In the genomic region with DNA sequence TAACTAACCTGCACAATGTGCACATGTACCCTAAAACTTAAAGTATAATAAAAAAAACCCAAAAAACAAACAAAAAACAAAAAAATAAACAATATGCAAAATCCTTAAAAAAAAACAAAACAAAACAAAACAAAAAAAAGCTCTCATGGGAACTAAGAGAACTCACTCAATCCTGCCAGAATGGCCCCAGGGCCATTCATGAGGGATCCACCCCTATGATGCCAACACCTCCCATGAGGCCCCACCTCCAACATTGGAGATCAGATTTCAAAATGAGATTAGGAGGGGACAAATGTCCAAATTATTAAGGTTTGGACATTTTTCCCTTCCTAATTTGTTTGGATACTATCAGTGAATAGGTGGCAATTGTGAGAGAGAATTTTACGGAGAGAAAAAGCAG, we compare ENCODE assay signal across 38 cellular contexts. TPM values are rescaled to one million over a fixed set of nuclear protein-coding genes. Genes with fewer than 3 reads are reported as not detected.
"Had no signal": no experiment of that assay in that cellular context is flagged by ENCODE, and none has a peak within 500 bp of the region (broad histone marks: within the 10 kb centered on the region; RNA-seq: fewer than 3 reads in every experiment).

No MANE protein-coding gene starts in this region.

- H3K4me3 ChIP-seq: adrenal gland, body of pancreas, cardiac muscle cell had no signal

- H3K36me3 ChIP-seq: adrenal gland, brain microvascular endothelial cell, cardiac muscle cell had no signal

- H3K27ac Mint-ChIP-seq: activated B cell treated with CpG ODN at 0.5 μM for 24 hours; activated CD4-positive, alpha-beta memory T cell treated with anti-CD3 and anti-CD28 coated beads for 36 hours; activated CD4-positive, alpha-beta T cell treated with anti-CD3 and anti-CD28 coated beads, Interleukin-2, amount 10 ng/mL, durations not matched to agents 24 days and 14 days; activated CD8-positive, alpha-beta T cell treated with anti-CD3 and anti-CD28 coated beads for 36 hours; activated naive CD4-positive, alpha-beta T cell treated with anti-CD3 and anti-CD28 coated beads for 36 hours; activated naive CD4-positive, alpha-beta T cell treated with anti-CD3 and anti-CD28 coated beads, Interleukin-2, amount 50 U/mL, for 72 hours; activated naive CD8-positive, alpha-beta T cell treated with anti-CD3 and anti-CD28 coated beads for 36 hours; activated T-cell treated with anti-CD3 and anti-CD28 coated beads, Interleukin-2, amount 50 U/mL, for 72 hours; activated T-helper 1 cell treated with anti-CD3 and anti-CD28 coated beads, Interleukin-12 subunit alpha, Interleukin-12 subunit beta, Interleukin-2, Interleukin-4 antibody, amounts not matched to agents 30 ng/mL and 10 ng/mL and 1 ng/mL, durations not matched to agents 14 hours and 24 hours and 36 hours; activated T-helper 17 cell treated with anti-CD3 and anti-CD28 coated beads, Interleukin-2, amount 50 U/mL, for 72 hours; T-helper 1 cell treated with Interleukin-12 subunit alpha and Interleukin-12 subunit beta and Interleukin-4 antibody, amounts not matched to agents 30 μg/mL and 1 μg/mL, for 36 hours; T-helper 2 cell treated with Interferon-gamma antibody and Interleukin-4, amounts not matched to agents 5 μg/mL and 100 μg/mL, for 36 hours had no signal

- ATAC-seq: activated CD8-positive, alpha-beta T cell treated with anti-CD3 and anti-CD28 coated beads for 36 hours; activated naive CD4-positive, alpha-beta T cell treated with anti-CD3 and anti-CD28 coated beads, Interleukin-2, amount 50 U/mL, for 72 hours; activated T-cell treated with anti-CD3 and anti-CD28 coated beads, Interleukin-2, amount 50 U/mL, for 4 hours; activated T-cell treated with anti-CD3 and anti-CD28 coated beads, Interleukin-2, amount 50 U/mL, for 72 hours; activated T-helper 17 cell treated with anti-CD3 and anti-CD28 coated beads, Interleukin-2, amount 50 U/mL, for 72 hours; body of pancreas had no signal

- H3K4me1 Mint-ChIP-seq: activated B cell treated with CpG ODN at 0.5 μM for 24 hours; activated CD4-positive, alpha-beta T cell treated with anti-CD3 and anti-CD28 coated beads, Interleukin-2, amount 10 ng/mL, durations not matched to agents 24 days and 14 days; activated naive CD8-positive, alpha-beta T cell treated with anti-CD3 and anti-CD28 coated beads for 36 hours had no signal

- DNase-seq: activated B cell treated with CpG ODN at 0.5 μM for 24 hours; activated CD4-positive, alpha-beta memory T cell treated with anti-CD3 and anti-CD28 coated beads for 36 hours; activated CD4-positive, alpha-beta T cell treated with anti-CD3 and anti-CD28 coated beads for 4 hours; activated CD4-positive, alpha-beta T cell treated with anti-CD3 and anti-CD28 coated beads, Interleukin-2, amount 10 ng/mL, durations not matched to agents 24 days and 14 days; activated CD4-positive, alpha-beta T cell treated with anti-CD3 and anti-CD28 coated beads, Interleukin-2, amount 50 U/mL, for 1 hour; activated CD4-positive, alpha-beta T cell treated with anti-CD3 and anti-CD28 coated beads, Interleukin-2, amount 50 U/mL, for 4 hours; activated CD4-positive, CD25-positive, alpha-beta regulatory T cell treated with anti-CD3 and anti-CD28 coated beads, Interleukin-2, amount 50 U/mL, for 72 hours; activated CD8-positive, alpha-beta memory T cell treated with anti-CD3 and anti-CD28 coated beads, Interleukin-2, amount 50 U/mL, for 4 hours; activated CD8-positive, alpha-beta T cell treated with anti-CD3 and anti-CD28 coated beads for 36 hours; activated effector memory CD4-positive, alpha-beta T cell treated with anti-CD3 and anti-CD28 coated beads, Interleukin-2, amount 50 U/mL, for 16 hours; activated gamma-delta T cell treated with Interleukin-2 at 50 U/mL for 16 hours; activated naive CD4-positive, alpha-beta T cell; activated naive CD4-positive, alpha-beta T cell treated with anti-CD3 and anti-CD28 coated beads for 36 hours; activated naive CD4-positive, alpha-beta T cell treated with anti-CD3 and anti-CD28 coated beads, Interleukin-2, amount 50 U/mL, for 16 hours; activated naive CD8-positive, alpha-beta T cell treated with anti-CD3 and anti-CD28 coated beads for 36 hours; activated T-cell treated with anti-CD3 and anti-CD28 coated beads for 4 hours; activated T-cell treated with anti-CD3 and anti-CD28 coated beads, Interleukin-2, amount 50 U/mL, for 1 hour; activated T-cell treated with anti-CD3 and anti-CD28 coated beads, Interleukin-2, amount 50 U/mL, for 4 hours; activated T-cell treated with anti-CD3 and anti-CD28 coated beads, Interleukin-2, amount 50 U/mL, for 72 hours; adrenal gland; amniotic stem cell; aorta; body of pancreas; brain microvascular endothelial cell; central memory CD4-positive, alpha-beta T cell; T-helper 1 cell; T-helper 2 cell; T-helper 9 cell had no signal

- H3K9me3 ChIP-seq: adrenal gland, body of pancreas had no signal

- H3K36me3 Mint-ChIP-seq: activated CD4-positive, alpha-beta memory T cell treated with anti-CD3 and anti-CD28 coated beads for 36 hours; activated naive CD4-positive, alpha-beta T cell treated with anti-CD3 and anti-CD28 coated beads, Interleukin-2, amount 50 U/mL, for 72 hours; activated naive CD8-positive, alpha-beta T cell treated with anti-CD3 and anti-CD28 coated beads for 36 hours had no signal

- H3K4me3 Mint-ChIP-seq: activated B cell treated with CpG ODN at 0.5 μM for 24 hours; activated CD4-positive, alpha-beta memory T cell treated with anti-CD3 and anti-CD28 coated beads for 36 hours; activated CD4-positive, alpha-beta T cell treated with anti-CD3 and anti-CD28 coated beads, Interleukin-2, amount 10 ng/mL, durations not matched to agents 24 days and 14 days; activated CD8-positive, alpha-beta T cell treated with anti-CD3 and anti-CD28 coated beads for 36 hours; activated naive CD4-positive, alpha-beta T cell treated with anti-CD3 and anti-CD28 coated beads for 36 hours; activated naive CD8-positive, alpha-beta T cell treated with anti-CD3 and anti-CD28 coated beads for 36 hours; activated T-cell treated with anti-CD3 and anti-CD28 coated beads, Interleukin-2, amount 50 U/mL, for 4 hours; activated T-cell treated with anti-CD3 and anti-CD28 coated beads, Interleukin-2, amount 50 U/mL, for 72 hours; activated T-helper 1 cell treated with anti-CD3 and anti-CD28 coated beads, Interleukin-12 subunit alpha, Interleukin-12 subunit beta, Interleukin-2, Interleukin-4 antibody, amounts not matched to agents 30 ng/mL and 10 ng/mL and 1 ng/mL, durations not matched to agents 14 hours and 24 hours and 36 hours; activated T-helper 17 cell treated with anti-CD3 and anti-CD28 coated beads, Interleukin-2, amount 50 U/mL, for 72 hours; T-helper 1 cell treated with Interleukin-12 subunit alpha and Interleukin-12 subunit beta and Interleukin-4 antibody, amounts not matched to agents 30 μg/mL and 1 μg/mL, for 36 hours; T-helper 2 cell treated with Interferon-gamma antibody and Interleukin-4, amounts not matched to agents 5 μg/mL and 100 μg/mL, for 36 hours had no signal

- H3K27me3 ChIP-seq: adrenal gland, body of pancreas, brain microvascular endothelial cell, cardiac muscle cell had no signal

- H3K27ac ChIP-seq: adrenal gland, body of pancreas, brain microvascular endothelial cell, cardiac muscle cell, VCaP had no signal

- H3K9me3 Mint-ChIP-seq: activated CD4-positive, alpha-beta memory T cell treated with anti-CD3 and anti-CD28 coated beads for 36 hours; activated CD4-positive, alpha-beta T cell treated with anti-CD3 and anti-CD28 coated beads, Interleukin-2, amount 10 ng/mL, durations not matched to agents 24 days and 14 days; activated CD8-positive, alpha-beta T cell treated with anti-CD3 and anti-CD28 coated beads for 36 hours; activated naive CD4-positive, alpha-beta T cell treated with anti-CD3 and anti-CD28 coated beads for 36 hours; activated naive CD4-positive, alpha-beta T cell treated with anti-CD3 and anti-CD28 coated beads, Interleukin-2, amount 50 U/mL, for 72 hours; activated T-cell treated with anti-CD3 and anti-CD28 coated beads, Interleukin-2, amount 50 U/mL, for 4 hours; activated T-helper 1 cell treated with anti-CD3 and anti-CD28 coated beads, Interleukin-12 subunit alpha, Interleukin-12 subunit beta, Interleukin-2, Interleukin-4 antibody, amounts not matched to agents 30 ng/mL and 10 ng/mL and 1 ng/mL, durations not matched to agents 14 hours and 24 hours and 36 hours; activated T-helper 17 cell treated with anti-CD3 and anti-CD28 coated beads, Interleukin-2, amount 50 U/mL, for 72 hours; T-helper 2 cell treated with Interferon-gamma antibody and Interleukin-4, amounts not matched to agents 5 μg/mL and 100 μg/mL, for 36 hours had no signal

- H3K4me1 ChIP-seq: body of pancreas had no signal

RNA-seq across cellular contexts. Expression of a gene that starts 10.2 kb away (rescaled TPM):
- total RNA-seq: activated B cell treated with CpG ODN at 0.5 μM for 24 hours; activated CD4-positive, alpha-beta memory T cell treated with anti-CD3 and anti-CD28 coated beads for 36 hours; activated CD4-positive, alpha-beta T cell treated with anti-CD3 and anti-CD28 coated beads, Interleukin-2, amount 10 ng/mL, durations not matched to agents 24 days and 14 days; activated CD8-positive, alpha-beta memory T cell treated with anti-CD3 and anti-CD28 coated beads for 36 hours; activated CD8-positive, alpha-beta T cell treated with anti-CD3 and anti-CD28 coated beads for 36 hours; activated naive CD4-positive, alpha-beta T cell treated with anti-CD3 and anti-CD28 coated beads for 36 hours; activated naive CD4-positive, alpha-beta T cell treated with anti-CD3 and anti-CD28 coated beads, Interleukin-2, amount 50 U/mL, for 72 hours; activated naive CD8-positive, alpha-beta T cell treated with anti-CD3 and anti-CD28 coated beads for 36 hours; activated T-cell treated with anti-CD3 and anti-CD28 coated beads, Interleukin-2, amount 50 U/mL, for 72 hours; activated T-helper 1 cell treated with anti-CD3 and anti-CD28 coated beads, Interleukin-12 subunit alpha, Interleukin-12 subunit beta, Interleukin-2, Interleukin-4 antibody, amounts not matched to agents 30 ng/mL and 10 ng/mL and 1 ng/mL, durations not matched to agents 14 hours and 24 hours and 36 hours; astrocyte; bronchial epithelial cell; cardiac muscle cell had no signal
- polyA plus RNA-seq: cardiac muscle cell had no signal
